ENCODE assay signal across 15 cellular contexts in genomic region chr12:21643758-21644157, GRCh38. TPM values are rescaled to one million over a fixed set of nuclear protein-coding genes. Genes with fewer than 3 reads are reported as not detected.
DNase-seq lines count a peak whose midpoint lies in the region; ATAC-seq lines count a peak whose summit lies in the region.
"Had no signal": no experiment of that assay in that cellular context is flagged by ENCODE, and none has a peak within 500 bp of the region (broad histone marks: within the 10 kb centered on the region; RNA-seq: fewer than 3 reads in every experiment).

No MANE protein-coding gene starts in this region.

- no peak for DNase-seq in CD4-positive, CD25-positive, alpha-beta regulatory T cell
- no peak for DNase-seq in CD8-positive, alpha-beta memory T cell
- no peak for DNase-seq in activated CD4-positive, alpha-beta memory T cell treated with anti-CD3 and anti-CD28 coated beads, Interleukin-2, amount 10 ng/mL, durations not matched to agents 7 days and 5 days
- no peak for DNase-seq in epithelial cell of prostate (ENCODE audit: low read depth, low spot score)
- no peak for DNase-seq in NCI-H510A treated with DMSO at 0.1 percent for 48 hours (lab: John Stamatoyannopoulos, UW)
- DNase-seq: DND-41, NCI-H2107 had no signal

- H3K9me3 Mint-ChIP-seq in CD4-positive, CD25-positive, alpha-beta regulatory T cell = peaks cover 0 to 1% (median 0%) of the 10 kb centered on the region in 7 donors
- H3K9me3 Mint-ChIP-seq in CD8-positive, alpha-beta memory T cell = no peaks in the 10 kb centered on the region
- H3K9me3 Mint-ChIP-seq in activated CD4-positive, alpha-beta memory T cell treated with anti-CD3 and anti-CD28 coated beads, Interleukin-2, amount 10 ng/mL, durations not matched to agents 7 days and 5 days = no peaks in the 10 kb centered on the region
- H3K9me3 Mint-ChIP-seq: neural crest cell had no signal

- H3K27me3 Mint-ChIP-seq in CD4-positive, CD25-positive, alpha-beta regulatory T cell = no peaks in the 10 kb centered on the region
- H3K27me3 Mint-ChIP-seq in CD8-positive, alpha-beta memory T cell = no peaks in the 10 kb centered on the region
- H3K27me3 Mint-ChIP-seq in activated CD4-positive, alpha-beta memory T cell treated with anti-CD3 and anti-CD28 coated beads, Interleukin-2, amount 10 ng/mL, durations not matched to agents 7 days and 5 days = no peaks in the 10 kb centered on the region

- peak overlapping the region in 3 of 4 donors; percentile 43 to 80 (median 67) for H3K4me3 Mint-ChIP-seq in CD4-positive, CD25-positive, alpha-beta regulatory T cell
- peak overlapping the region in 4 of 7 donors; percentile 5 to 53 (median 10) for H3K4me3 Mint-ChIP-seq in CD8-positive, alpha-beta memory T cell
- H3K4me3 Mint-ChIP-seq in activated CD4-positive, alpha-beta memory T cell treated with anti-CD3 and anti-CD28 coated beads, Interleukin-2, amount 10 ng/mL, durations not matched to agents 7 days and 5 days = no peak overlapping the region
- H3K4me3 Mint-ChIP-seq: neural crest cell had no signal

- peaks cover 43 to 90% (median 76%) of the 10 kb centered on the region in 4 donors for H3K4me1 Mint-ChIP-seq in CD4-positive, CD25-positive, alpha-beta regulatory T cell
- peaks cover 54 to 90% (median 89%) of the 10 kb centered on the region in 3 donors for H3K4me1 Mint-ChIP-seq in CD8-positive, alpha-beta memory T cell
- peaks cover 68% of the 10 kb centered on the region for H3K4me1 Mint-ChIP-seq in activated CD4-positive, alpha-beta memory T cell treated with anti-CD3 and anti-CD28 coated beads, Interleukin-2, amount 10 ng/mL, durations not matched to agents 7 days and 5 days

- H3K9me3 ChIP-seq in CD4-positive, CD25-positive, alpha-beta regulatory T cell (ENCODE audit: control insufficient read depth in 2 of 2, low read length in 2 of 2) = no peaks in the 10 kb centered on the region
- H3K9me3 ChIP-seq in CD8-positive, alpha-beta memory T cell (ENCODE audit: low read length) = no peaks in the 10 kb centered on the region
- H3K9me3 ChIP-seq: BLaER1, thoracic aorta had no signal

- CTCF ChIA-PET in CD8-positive, alpha-beta memory T cell (lab: Charles Lee) = no interaction called here
- CTCF ChIA-PET in activated CD4-positive, alpha-beta memory T cell treated with anti-CD3 and anti-CD28 coated beads, Interleukin-2, amount 10 ng/mL, durations not matched to agents 7 days and 5 days (lab: Charles Lee) = interaction anchor here (3.7 kb wide), 1 partner anchor 36 kb away, joined by 12 read pairs; no protein-coding TSS in a partner anchor

- H3K36me3 ChIP-seq in CD4-positive, CD25-positive, alpha-beta regulatory T cell (ENCODE audit: control insufficient read depth, insufficient read depth, low read length) = peaks cover 95% of the 10 kb centered on the region
- H3K36me3 ChIP-seq in CD8-positive, alpha-beta memory T cell (ENCODE audit: insufficient read depth, low read length) = peaks cover 42% of the 10 kb centered on the region

- peak overlapping the region; percentile 34 for H3K4me3 ChIP-seq in CD4-positive, CD25-positive, alpha-beta regulatory T cell (ENCODE audit: low read depth, low read length)
- no peak overlapping the region for H3K4me3 ChIP-seq in CD8-positive, alpha-beta memory T cell (ENCODE audit: low read length)
- H3K4me3 ChIP-seq: BLaER1, thoracic aorta had no signal

- peaks cover 76% of the 10 kb centered on the region for H3K36me3 Mint-ChIP-seq in CD4-positive, CD25-positive, alpha-beta regulatory T cell
- peaks cover 31 to 90% (median 38%) of the 10 kb centered on the region in 3 donors for H3K36me3 Mint-ChIP-seq in CD8-positive, alpha-beta memory T cell
- peaks cover 82% of the 10 kb centered on the region for H3K36me3 Mint-ChIP-seq in activated CD4-positive, alpha-beta memory T cell treated with anti-CD3 and anti-CD28 coated beads, Interleukin-2, amount 10 ng/mL, durations not matched to agents 7 days and 5 days (ENCODE audit: low read depth)

- POLR2A ChIA-PET in CD8-positive, alpha-beta memory T cell (lab: Charles Lee) = interaction anchor here (0.7 kb wide), 1 partner anchor 9 kb away, joined by 3 read pairs; no protein-coding TSS in a partner anchor
- POLR2A ChIA-PET in activated CD4-positive, alpha-beta memory T cell treated with anti-CD3 and anti-CD28 coated beads, Interleukin-2, amount 10 ng/mL, durations not matched to agents 7 days and 5 days (lab: Charles Lee) = interaction anchor here (0.7 to 3.0 kb wide), 3 partner anchors 8 to 14 kb away, joined by 3 to 23 read pairs (median 6); partner anchors contain the start of gene LDHB

- H3K27ac Mint-ChIP-seq in CD4-positive, CD25-positive, alpha-beta regulatory T cell = peak overlapping the region; percentile 39 to 94 (median 57)
- peak overlapping the region in 7 of 8 donors; percentile 12 to 85 (median 71) for H3K27ac Mint-ChIP-seq in CD8-positive, alpha-beta memory T cell
- H3K27ac Mint-ChIP-seq in activated CD4-positive, alpha-beta memory T cell treated with anti-CD3 and anti-CD28 coated beads, Interleukin-2, amount 10 ng/mL, durations not matched to agents 7 days and 5 days = peak overlapping the region; percentile 20

- H3K27ac ChIP-seq in CD4-positive, CD25-positive, alpha-beta regulatory T cell (ENCODE audit: insufficient read depth, low read length, poor library complexity, severe bottlenecking) = peak overlapping the region; percentile 34
- no peak overlapping the region for H3K27ac ChIP-seq in CD8-positive, alpha-beta memory T cell (ENCODE audit: low read depth, low read length)
- H3K27ac ChIP-seq in epithelial cell of prostate = peak overlapping the region; percentile 82
- H3K27ac ChIP-seq: BLaER1, thoracic aorta had no signal

- no peaks in the 10 kb centered on the region for H3K27me3 ChIP-seq in CD4-positive, CD25-positive, alpha-beta regulatory T cell (ENCODE audit: control insufficient read depth, insufficient read depth, low read length)
- no peaks in the 10 kb centered on the region for H3K27me3 ChIP-seq in CD8-positive, alpha-beta memory T cell (ENCODE audit: insufficient read depth, low read length, poor library complexity, severe bottlenecking)
- H3K27me3 ChIP-seq: BLaER1 had no signal

- ATAC-seq in CD4-positive, CD25-positive, alpha-beta regulatory T cell (ENCODE audit: low read depth in 2 of 2) = no peak
- ATAC-seq in GM21526 (IDR thresholded peaks at IDR 0.05; ENCODE audit: low FRiP score, unreplicated experiment) (no peak), HG02981 (IDR thresholded peaks at IDR 0.05; ENCODE audit: unreplicated experiment) (no peak)

- H3K4me1 ChIP-seq in CD4-positive, CD25-positive, alpha-beta regulatory T cell (ENCODE audit: control insufficient read depth, insufficient read depth, low read length, poor library complexity, severe bottlenecking) = peaks cover 60% of the 10 kb centered on the region
- H3K4me1 ChIP-seq in CD8-positive, alpha-beta memory T cell (ENCODE audit: insufficient read depth, low read length) = peaks cover 79% of the 10 kb centered on the region
- H3K4me1 ChIP-seq: BLaER1 had no signal

RNA-seq across cellular contexts. Expression of gene LDHB, which starts 13.9 kb away (rescaled TPM):
- 602 TPM for total RNA-seq in CD4-positive, CD25-positive, alpha-beta regulatory T cell
- 1,000 to 10,000 TPM; 1,925 to 2,327 (median 2,062) TPM for polyA plus RNA-seq in CD4-positive, CD25-positive, alpha-beta regulatory T cell
- 1,000 to 10,000 TPM; 1,700 to 1,721 TPM for total RNA-seq in CD8-positive, alpha-beta memory T cell
- 1,224 TPM for polyA plus RNA-seq in CD8-positive, alpha-beta memory T cell
- total RNA-seq in activated CD4-positive, alpha-beta memory T cell treated with anti-CD3 and anti-CD28 coated beads, Interleukin-2, amount 10 ng/mL, durations not matched to agents 7 days and 5 days = 100 to 1,000 TPM; 955 to 985 TPM

RNA-seq across cellular contexts. Expression of gene GYS2, which starts 39.1 kb away (rescaled TPM):
- total RNA-seq in CD4-positive, CD25-positive, alpha-beta regulatory T cell = not detected
- under 1 TPM in 2 of 4 donors, not detected in 2; 0.08 to 0.09 TPM for polyA plus RNA-seq in CD4-positive, CD25-positive, alpha-beta regulatory T cell
- total RNA-seq in CD8-positive, alpha-beta memory T cell = not detected
- polyA plus RNA-seq in CD8-positive, alpha-beta memory T cell = not detected
- not detected for total RNA-seq in activated CD4-positive, alpha-beta memory T cell treated with anti-CD3 and anti-CD28 coated beads, Interleukin-2, amount 10 ng/mL, durations not matched to agents 7 days and 5 days
- total RNA-seq: chondrocyte, frontal cortex, lung microvascular endothelial cell, neural crest cell, thoracic aorta had no signal

Comparison
In these comparisons a context has a peak if more than half of its experiments do, and no peak if none do; other contexts are left out.
1. H3K27ac Mint-ChIP-seq: peak in every context shown above with its lines; median percentile 71 in CD8-positive, alpha-beta memory T cell; 57 in CD4-positive, CD25-positive, alpha-beta regulatory T cell; 20 in activated CD4-positive, alpha-beta memory T cell treated with anti-CD3 and anti-CD28 coated beads, Interleukin-2, amount 10 ng/mL, durations not matched to agents 7 days and 5 days.